8 cellular contexts compared by ENCODE assay signal in genomic region chr1:230310381-230311163, GRCh38.
A peak's percentile ranks its signal among the peaks of the same experiment; 100 is the strongest.
DNase-seq lines count a peak whose midpoint lies in the region; TF ChIP-seq lines count a peak whose summit lies in the region.

No MANE protein-coding gene starts in this region.

- TF ChIP-seq EP300 in transverse colon (IDR thresholded peaks at IDR 0.05; ENCODE audit: low read depth) = no peak

- no peak overlapping the region for H2AFZ ChIP-seq in osteoblast (ENCODE audit: low read length)

- no peaks in the 10 kb centered on the region for H3K79me2 ChIP-seq in osteoblast (ENCODE audit: insufficient read depth, low read length)

- H3K4me3 ChIP-seq in osteoblast (ENCODE audit: insufficient read depth, low read length) (no peak overlapping the region), transverse colon (no peak overlapping the region)

- H3K27me3 ChIP-seq in osteoblast (ENCODE audit: insufficient read depth, low read length) (no peaks in the 10 kb centered on the region), transverse colon (no peaks in the 10 kb centered on the region)

- H3K4me1 ChIP-seq in osteoblast (ENCODE audit: insufficient read depth, low read length) = no peaks in the 10 kb centered on the region
- peaks cover 0 to 13% (median 7%) of the 10 kb centered on the region in 4 donors for H3K4me1 ChIP-seq in transverse colon

- in situ Hi-C loops in GM13976 (cut with MboI; ENCODE audit: low sequenced_read_pairs, unreplicated experiment) = loop anchor here (25.0 kb wide), 1 partner anchor 1048 kb away; the partner anchor contains the start of gene RAB4A
- in situ Hi-C loops in transverse colon (cut with MboI; ENCODE audit: low pct_ligation_motif_present in 1 of 4, low pct_unique_long_range_greater_than_20kb in 1 of 4, low sequenced_read_pairs in 3 of 4) = loop anchor here (5.0 to 25.0 kb wide), 5 partner anchors 436 to 1048 kb away; partner anchors contain the start of gene RAB4A (in 2 of the 4)

- WGBS in transverse colon (ENCODE audit: low coverage in 1 of 2), 2 donors = 0 to 31% methylated on average over 1 to 14 of the region's 14 CpGs

- TF ChIP-seq CTCF in 22Rv1 (IDR thresholded peaks at IDR 0.05) (peak; percentile 95), GM13976 (IDR thresholded peaks at IDR 0.05; ENCODE audit: borderline replicate concordance, control extremely low read depth, extremely low read depth, insufficient read depth, missing control alignments) (peak; percentile 68), osteoblast (IDR thresholded peaks at IDR 0.05; ENCODE audit: extremely low read depth, low read depth, low read length) (peak; percentile 93), transverse colon (IDR thresholded peaks at IDR 0.05) (peak; percentile 91 to 94 (median 93))

- H3K4me2 ChIP-seq in osteoblast (ENCODE audit: insufficient read depth, low read length) = peak overlapping the region; percentile 17

- no peak for TF ChIP-seq POLR2A in transverse colon (IDR thresholded peaks at IDR 0.05)

- H3K36me3 ChIP-seq in osteoblast (ENCODE audit: insufficient read depth, low read length) = no peaks in the 10 kb centered on the region
- no peaks in the 10 kb centered on the region for H3K36me3 ChIP-seq in transverse colon

- no peaks in the 10 kb centered on the region for H4K20me1 ChIP-seq in osteoblast (ENCODE audit: insufficient read depth, low read length)

- H3K27ac ChIP-seq in 22Rv1 (no peak overlapping the region), osteoblast (ENCODE audit: low read depth, low read length) (no peak overlapping the region), transverse colon (no peak overlapping the region)

- intact Hi-C loops in transverse colon (cut with DNase I; ENCODE audit: low total_unique reads) = loop anchor here (10.0 kb wide), 1 partner anchor 646 kb away; no protein-coding TSS in a partner anchor

- no peaks in the 10 kb centered on the region for H3K9me3 ChIP-seq in osteoblast (ENCODE audit: low read depth, low read length)
- no peaks in the 10 kb centered on the region for H3K9me3 ChIP-seq in transverse colon

- DNase-seq in GM13976 (ENCODE audit: low spot score) (peak; percentile 85), LHCN-M2 (ENCODE audit: low read depth) (peak; percentile 68), SHP77 treated with DMSO at 0.1 percent for 48 hours (lab: John Stamatoyannopoulos, UW) (peak; percentile 58), foreskin melanocyte (peak; percentile 61), osteoblast (ENCODE audit: insufficient read length, low spot score, missing footprints) (peak; percentile 95), transverse colon (peak; percentile 78)
- DNase-seq in activated gamma-delta T cell treated with anti-CD3 and anti-CD28 coated beads, Interleukin-2, amount 50 U/mL, for 16 hours (ENCODE audit: low read depth) = peak; percentile 42

Comparison
In these comparisons a context has a peak if more than half of its experiments do, and no peak if none do; other contexts are left out.
1. DNase-seq: peak in every context shown above with its lines; median percentile 95 in osteoblast; 85 in GM13976; 78 in transverse colon; 68 in LHCN-M2; 61 in foreskin melanocyte; 58 in SHP77 treated with DMSO at 0.1 percent for 48 hours; 42 in activated gamma-delta T cell treated with anti-CD3 and anti-CD28 coated beads, Interleukin-2, amount 50 U/mL, for 16 hours.